8 cellular contexts compared by ENCODE assay signal in the genomic region with DNA sequence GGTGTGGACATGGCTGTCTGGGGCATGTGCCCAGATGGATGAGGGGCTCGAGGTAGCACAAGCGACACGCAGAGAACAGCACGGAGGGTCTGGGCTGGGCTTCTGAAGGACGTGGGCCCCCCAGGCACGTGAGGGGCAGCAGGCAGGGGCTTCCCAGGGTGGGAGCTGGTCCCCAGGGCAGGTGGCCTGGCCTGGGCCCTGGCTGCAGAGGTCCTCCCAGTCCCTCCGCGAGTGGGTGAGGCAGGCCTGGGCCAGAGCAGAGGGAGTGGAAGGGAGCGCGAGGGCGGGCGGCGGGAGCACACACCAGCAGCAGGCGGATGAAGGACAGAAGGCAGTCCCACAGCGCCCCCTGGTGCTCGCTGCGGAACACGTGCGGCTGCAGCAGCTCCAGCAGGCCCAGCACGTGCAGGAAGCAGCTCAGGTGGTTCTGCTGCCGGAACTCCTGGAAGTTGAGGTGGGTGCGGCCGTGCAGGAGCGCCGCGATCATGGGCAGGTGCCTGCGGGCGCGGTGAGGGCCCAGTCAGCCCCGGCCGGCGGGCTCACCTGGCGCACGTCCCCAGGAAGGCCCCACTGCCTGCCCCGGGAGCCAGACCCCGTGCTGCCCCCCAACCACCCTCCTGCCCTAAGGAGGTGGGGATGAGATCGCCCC. TPM values are rescaled to one million over a fixed set of nuclear protein-coding genes. Genes with fewer than 3 reads are reported as not detected.
DNase-seq lines count a peak whose midpoint lies in the region; ATAC-seq, FAIRE-seq and TF ChIP-seq lines count a peak whose summit lies in the region.

No MANE protein-coding gene starts in this region.

- DNase-seq in A673 (ENCODE audit: low spot score) (peak; percentile 87), GM19239 (ENCODE audit: insufficient read length, low spot score) (peak; percentile 99), NCI-H1694 (lab: John Stamatoyannopoulos, UW) (peak; percentile 83), T-cell (peak; percentile 66 to 89 (median 83)), Right ventricle myocardium superior (peak; percentile 92), prostate gland (ENCODE audit: low spot score) (peak; percentile 91), uterus (peak; percentile 83)
- peak; percentile 78 for DNase-seq in activated naive CD8-positive, alpha-beta T cell treated with anti-CD3 and anti-CD28 coated beads, Interleukin-2, amount 50 U/mL, for 16 hours (ENCODE audit: low read depth, low spot score)

- ATAC-seq in T-cell (replicated peaks in 1 of 4) (peak; percentile 84 to 90 (median 88)), Right ventricle myocardium superior (ENCODE audit: poor library complexity) (peak; percentile 84)

- no peaks in the 10 kb centered on the region for H3K9me3 ChIP-seq in A673 (ENCODE audit: low read depth, low read length, poor library complexity, severe bottlenecking)
- no peaks in the 10 kb centered on the region for H3K9me3 ChIP-seq in prostate gland
- no peaks in the 10 kb centered on the region for H3K9me3 ChIP-seq in uterus

- POLR2A ChIA-PET in A673 (lab: Charles Lee; ENCODE audit: low non-redundant PET): no interaction called here
- POLR2A ChIA-PET in T-cell (lab: Charles Lee): interaction anchor here in 1 of 2 donors (0.8 kb wide), 1 partner anchor 189 kb away, joined by 3 read pairs; no protein-coding TSS in a partner anchor

- H3K27ac ChIP-seq in A673 (ENCODE audit: low read depth, low read length, poor library complexity, severe bottlenecking) (peak overlapping the region; percentile 63), prostate gland (no peak overlapping the region), uterus (no peak overlapping the region)

- H3K4me3 Mint-ChIP-seq in T-cell: no peak overlapping the region

- H3K4me1 ChIP-seq in A673 (ENCODE audit: insufficient read depth, low read length, poor library complexity, severe bottlenecking) (no peaks in the 10 kb centered on the region), prostate gland (replicated peaks) (no peaks in the 10 kb centered on the region), uterus (no peaks in the 10 kb centered on the region)

- peaks cover 0 to 15% (median 7%) of the 10 kb centered on the region in 3 donors for H3K4me1 Mint-ChIP-seq in T-cell

- 34% methylated on average over 33 of the region's 37 CpGs for WGBS in prostate gland

- intact Hi-C loops in A673 (cut with micrococcal nuclease; ENCODE audit: unreplicated experiment): no loop called here
- intact Hi-C loops in Right ventricle myocardium superior (cut with DNase I): no loop called here
- intact Hi-C loops in prostate gland (cut with DNase I): loop anchor here (5.0 to 10.0 kb wide), 2 partner anchors 247 to 279 kb away; no protein-coding TSS in a partner anchor
- intact Hi-C loops in uterus (cut with DNase I; ENCODE audit: low total_unique reads): no loop called here

- TF ChIP-seq POLR2A in prostate gland (IDR thresholded peaks at IDR 0.05) (no peak), uterus (IDR thresholded peaks at IDR 0.05) (peak in 1 of 2 donors; percentile 21)

- no peaks in the 10 kb centered on the region for H3K27me3 Mint-ChIP-seq in T-cell

- FAIRE-seq in GM19239 (lab: Jason Lieb, UNC): peak; percentile 51

- no peaks in the 10 kb centered on the region for H3K9me3 Mint-ChIP-seq in T-cell

- H3K4me3 ChIP-seq in A673 (ENCODE audit: low read depth, low read length, poor library complexity, severe bottlenecking) (no peak overlapping the region), prostate gland (no peak overlapping the region), uterus (no peak overlapping the region)

- no peaks in the 10 kb centered on the region for H3K36me3 Mint-ChIP-seq in T-cell

- H3K27ac Mint-ChIP-seq in T-cell: no peak overlapping the region

- H3K27me3 ChIP-seq in A673 (replicated peaks; ENCODE audit: insufficient read depth, low read depth, low read length, poor library complexity): no peaks in the 10 kb centered on the region
- no peaks in the 10 kb centered on the region for H3K27me3 ChIP-seq in prostate gland (replicated peaks; ENCODE audit: insufficient read depth)
- no peaks in the 10 kb centered on the region for H3K27me3 ChIP-seq in uterus

- H3K36me3 ChIP-seq in A673 (ENCODE audit: insufficient read depth, low read length, poor library complexity, severe bottlenecking): peaks cover 19% of the 10 kb centered on the region
- peaks cover 15 to 33% of the 10 kb centered on the region in 2 donors for H3K36me3 ChIP-seq in prostate gland
- no peaks in the 10 kb centered on the region for H3K36me3 ChIP-seq in uterus

- BruUV-seq in A673 (replicated peaks; lab: Mats Ljungman, UMichigan): no TSS peak

- CTCF ChIA-PET in A673 (lab: Charles Lee): interaction anchor here (0.6 to 1.0 kb wide), 2 partner anchors 8 to 246 kb away, joined by 3 read pairs; no protein-coding TSS in a partner anchor
- CTCF ChIA-PET in T-cell (lab: Charles Lee): interaction anchor here (0.6 to 2.1 kb wide), 3 partner anchors 12 to 249 kb away, joined by 3 to 6 read pairs (median 3); no protein-coding TSS in a partner anchor

- peak; percentile 96 for TF ChIP-seq CTCF in A673 (conservative IDR thresholded peaks at IDR 0.05; ENCODE audit: low read depth, low read length)
- TF ChIP-seq CTCF in prostate gland (IDR thresholded peaks at IDR 0.05): peak; percentile 94 to 98 (median 96)
- peak; percentile 77 to 93 (median 90) for TF ChIP-seq CTCF in uterus (IDR thresholded peaks at IDR 0.05)

RNA-seq across cellular contexts. Expression of gene MICALL2, which starts 14.7 kb away (rescaled TPM):
- total RNA-seq in A673 (2021) (10.1 and 11.8 TPM in 2 replicates), T-cell (1 to 10 TPM; 2.1 to 5.5 (median 3.2) TPM), Right ventricle myocardium superior (6.2 TPM), prostate gland (10 to 100 TPM; 31.1 to 42.0 TPM), uterus (10 to 100 TPM in 2 of 4 donors, 1 to 10 TPM in 2; 1.8 to 19.7 (median 12.6) TPM)

RNA-seq across cellular contexts. Expression of gene INTS1, which starts 30.2 kb away (rescaled TPM):
- total RNA-seq in A673 (2021): 129 and 141 TPM in 2 replicates
- 100 to 1,000 TPM; 102 to 147 (median 131) TPM for total RNA-seq in T-cell
- 29.2 TPM for total RNA-seq in Right ventricle myocardium superior
- 100 to 1,000 TPM in 1 of 2 donors, 10 to 100 TPM in 1; 64.9 to 146 TPM for total RNA-seq in prostate gland
- 10 to 100 TPM in 3 of 4 donors, 1 to 10 TPM in 1; 8.2 to 68.9 (median 30.3) TPM for total RNA-seq in uterus

RNA-seq across cellular contexts. Expression of gene MAFK, which starts 56.5 kb away (rescaled TPM):
- total RNA-seq in A673 (2021) (14.6 and 16.7 TPM in 2 replicates), T-cell (10 to 100 TPM; 52.0 to 80.1 (median 73.8) TPM), Right ventricle myocardium superior (59.4 TPM), prostate gland (10 to 100 TPM; 29.1 to 50.6 TPM), uterus (10 to 100 TPM; 10.8 to 40.9 (median 26.0) TPM)
